8 cellular contexts compared by ENCODE assay signal in genomic region chr12:122980192-122981035, GRCh38. TPM values are rescaled to one million over a fixed set of nuclear protein-coding genes. Genes with fewer than 3 reads are reported as not detected.
A peak's percentile ranks its signal among the peaks of the same experiment; 100 is the strongest.
DNase-seq lines count a peak whose midpoint lies in the region; ATAC-seq and TF ChIP-seq lines count a peak whose summit lies in the region.

ARL6IP4 (plus strand) TSS chr12:122980681; CDS start chr12:122981140, 459 bp downstream.

- peak within 1 kb of the TSS; percentile 86 to 95 for H3K4me3 ChIP-seq in right atrium auricular region
- peak within 1 kb of the TSS; percentile 87 for H3K4me3 ChIP-seq in rectal smooth muscle tissue (ENCODE audit: low read length)

- H3K36me3 ChIP-seq in KOPT-K1 (ENCODE audit: insufficient read depth, low read length) (peaks cover 65% of the 10 kb centered on the region), right atrium auricular region (peaks cover 15% of the 10 kb centered on the region), rectal smooth muscle tissue (ENCODE audit: control insufficient read depth, insufficient read depth, low read length) (peaks cover 8% of the 10 kb centered on the region)

- H3K9me3 ChIP-seq in KOPT-K1 (ENCODE audit: insufficient read depth, low read length, poor library complexity, severe bottlenecking) (no peaks in the 10 kb centered on the region), right atrium auricular region (no peaks in the 10 kb centered on the region)

- intact Hi-C loops in T-helper 1 cell treated with Interleukin-12 subunit alpha and Interleukin-12 subunit beta and Interleukin-4 antibody, amounts not matched to agents 30 ng/mL and 1 ng/mL, for 36 hours (cut with micrococcal nuclease), result loop anchor here (1.0 to 2.0 kb wide), 4 partner anchors 14 to 258 kb away; partner anchors contain the start of gene ABCB9

- H3K27ac ChIP-seq in KOPT-K1 (ENCODE audit: low read depth, low read length, poor library complexity, severe bottlenecking) (peak within 1 kb of the TSS; percentile 90), angular gyrus (ENCODE audit: low read depth, low read length) (peak within 1 kb of the TSS; percentile 79), right atrium auricular region (peak within 1 kb of the TSS; percentile 87 to 88), rectal smooth muscle tissue (ENCODE audit: low read depth, low read length) (peak within 1 kb of the TSS; percentile 76)

- H3K4me1 ChIP-seq in right atrium auricular region (peaks cover 0 to 90% of the 10 kb centered on the region in 2 donors), rectal smooth muscle tissue (ENCODE audit: control insufficient read depth, insufficient read depth, low read length) (peaks cover 24% of the 10 kb centered on the region)

- peak within 1 kb of the TSS; percentile 87 for H3K9ac ChIP-seq in rectal smooth muscle tissue (ENCODE audit: low read length)

- peak in 1 of 2 donors; percentile 45 for TF ChIP-seq CTCF in right atrium auricular region (IDR thresholded peaks at IDR 0.05)

- peak; percentile 24 for DNase-seq in DMS53 treated with DMSO at 0.1 percent for 48 hours (lab: John Stamatoyannopoulos, UW; ENCODE audit: unreplicated experiment)
- DNase-seq in right atrium auricular region (ENCODE audit: low spot score), result no peak
- DNase-seq in GOT3 (lab: John Stamatoyannopoulos, UW), result no peak

- ATAC-seq in GM21390 (IDR thresholded peaks at IDR 0.05; ENCODE audit: unreplicated experiment), result peak; percentile 46

- H3K27me3 ChIP-seq in right atrium auricular region (no peaks in the 10 kb centered on the region), rectal smooth muscle tissue (ENCODE audit: control insufficient read depth, insufficient read depth, low read length) (no peaks in the 10 kb centered on the region)

RNA-seq across cellular contexts. Expression of gene ARL6IP4, which starts in this region (rescaled TPM):
- 150 and 160 TPM in 2 replicates for total RNA-seq in T-helper 1 cell treated with Interleukin-12 subunit alpha and Interleukin-12 subunit beta and Interleukin-4 antibody, amounts not matched to agents 30 ng/mL and 1 ng/mL, for 36 hours
- 100 to 1,000 TPM; 157 to 284 TPM for total RNA-seq in right atrium auricular region
